Comparison of ENCODE assay signal across 16 cellular contexts in genomic region chr13:107803822-107804495, GRCh38.
"Had no signal": no experiment of that assay in that cellular context is flagged by ENCODE, and none has a peak within 500 bp of the region (broad histone marks: within the 10 kb centered on the region; RNA-seq: fewer than 3 reads in every experiment).

No MANE protein-coding gene starts in this region.

- H3K4me1 ChIP-seq: breast epithelium, prostate gland, right lobe of liver had no signal

- H3K27me3 ChIP-seq: breast epithelium, right lobe of liver had no signal

- H3K27ac ChIP-seq: breast epithelium, prostate gland, right lobe of liver, VCaP had no signal

- H3K4me3 ChIP-seq: breast epithelium, prostate gland, right lobe of liver had no signal

- H3K9me3 ChIP-seq: breast epithelium, prostate gland, right lobe of liver had no signal

- H3K36me3 ChIP-seq: breast epithelium, prostate gland, right lobe of liver had no signal

- DNase-seq: activated CD4-positive, alpha-beta memory T cell treated with anti-CD3 and anti-CD28 coated beads, Interleukin-2, amount 10 ng/mL, durations not matched to agents 7 days and 5 days; activated CD4-positive, alpha-beta T cell treated with anti-CD3 and anti-CD28 coated beads for 36 hours; activated CD8-positive, alpha-beta memory T cell treated with anti-CD3 and anti-CD28 coated beads, Interleukin-2, amount 50 U/mL, for 48 hours; activated naive CD8-positive, alpha-beta T cell treated with anti-CD3 and anti-CD28 coated beads, Interleukin-2, amount 10 ng/mL, durations not matched to agents 7 days and 5 days; anterior cingulate cortex; hypothalamus; natural killer cell; occipital lobe; right lobe of liver; stimulated activated CD4-positive, alpha-beta T cell treated with anti-CD3 and anti-CD28 coated beads, Interleukin-2, amount 100 ng/mL, for 24 hours; stimulated activated naive B cell treated with anti-CD40 and anti-IgM and Interleukin-4, amounts not matched to agents 10 μg/mL and 1 μg/mL and 100 μg/mL, for 72 hours; substantia nigra; trophoblast cell had no signal
